ENCODE assay signal across 8 cellular contexts in the genomic region with DNA sequence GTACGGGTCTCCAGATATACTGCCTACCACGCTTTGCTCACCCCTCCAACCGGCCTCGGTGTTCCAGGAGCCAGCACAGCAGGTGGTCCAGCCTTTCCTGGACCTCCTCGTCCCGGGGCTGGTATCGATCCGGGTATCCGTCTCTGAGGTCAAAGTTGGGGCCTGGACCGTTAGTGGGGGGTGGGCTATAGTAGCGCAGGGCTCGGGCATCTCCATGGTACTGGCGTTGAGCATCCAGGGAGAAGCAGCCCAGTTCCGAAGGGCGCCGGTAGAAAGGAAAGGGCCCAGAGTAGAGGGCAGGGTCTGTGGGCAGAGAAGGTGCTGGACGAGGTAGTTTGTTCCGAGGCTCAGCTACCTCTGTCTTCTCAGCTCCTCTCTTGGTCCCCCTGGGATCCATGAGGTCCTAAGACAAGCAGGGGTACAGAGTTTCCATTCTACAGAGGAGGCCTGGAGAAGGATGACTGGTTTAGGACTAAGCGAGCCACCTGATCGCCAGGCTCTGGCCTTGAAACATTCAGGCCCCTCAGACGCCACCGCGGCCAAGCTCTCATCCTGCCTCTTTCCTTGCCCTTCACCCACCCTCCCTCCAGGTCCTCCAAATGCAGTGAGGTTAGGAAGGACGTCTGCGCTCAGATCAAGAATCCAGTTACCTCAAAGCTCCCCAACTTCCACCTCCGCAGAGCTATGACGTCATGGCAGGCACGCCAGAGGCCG. TPM values are rescaled to one million over a fixed set of nuclear protein-coding genes. Genes with fewer than 3 reads are reported as not detected.
DNase-seq lines count a peak whose midpoint lies in the region; ATAC-seq and TF ChIP-seq lines count a peak whose summit lies in the region.

No MANE protein-coding gene starts in this region.

- H4K91ac ChIP-seq in H9 (ENCODE audit: insufficient read length, low read depth, low read length): peak overlapping the region; percentile 2

- peaks cover 8 to 11% of the 10 kb centered on the region in 2 experiments for H3K4me1 Mint-ChIP-seq in H9

- peak overlapping the region; percentile 13 for H4K5ac ChIP-seq in H9 (ENCODE audit: insufficient read length, low read depth, low read length)

- H3K27ac ChIP-seq in H9 (ENCODE audit: insufficient read length, low read depth, low read length) (peak overlapping the region; percentile 16), VCaP (peak overlapping the region; percentile 85), heart left ventricle (peak overlapping the region; percentile 77 to 98 (median 94))

- peaks cover 33 to 62% (median 56%) of the 10 kb centered on the region in 3 experiments; a peak in 6 of 7 replicates for H3K36me3 Mint-ChIP-seq in H9 (ENCODE audit: insufficient read depth in 1 of 3, low read depth in 3 of 3)

- H3K27ac Mint-ChIP-seq in H9: peak overlapping the region; percentile 95 to 100 (median 100)

- H3K4me3 Mint-ChIP-seq in H9: peak overlapping the region; percentile 91 to 97

- peak overlapping the region; percentile 18 for H2BK12ac ChIP-seq in H9 (ENCODE audit: insufficient read length, low read depth, low read length)

- H3K4ac ChIP-seq in H9 (ENCODE audit: low read depth, low read length): 0 out of 2 replicates have a peak overlapping the region, but pooled peaks have one; percentile 3

- H3K27me3 ChIP-seq in H9 (ENCODE audit: insufficient read depth, low read length) (no peaks in the 10 kb centered on the region), heart left ventricle (no peaks in the 10 kb centered on the region)

- H3K79me1 ChIP-seq in H9 (ENCODE audit: insufficient read depth, low read depth, low read length, poor library complexity, severe bottlenecking): no peaks in the 10 kb centered on the region

- no peak overlapping the region for H2AFZ ChIP-seq in H9 (ENCODE audit: low read length)

- H3K56ac ChIP-seq in H9 (ENCODE audit: insufficient read length, low read depth, low read length): no peak overlapping the region

- H3K27me3 Mint-ChIP-seq in H9 (ENCODE audit: low read depth): no peaks in the 10 kb centered on the region; the same call in 1 of the 2 replicates

- H3K23ac ChIP-seq in H9 (ENCODE audit: insufficient read length, low read depth, low read length): no peak overlapping the region

- DNase-seq in H9 (no peak), heart left ventricle (peak in 1 of 5 donors; percentile 15), sciatic nerve (ENCODE audit: low spot score) (peak; percentile 68), H4 (ENCODE audit: low spot score) (no peak), glomerular visceral epithelial cell (ENCODE audit: extremely low spot score) (no peak), NCI-H345 (lab: John Stamatoyannopoulos, UW) (no peak)

- H3K79me2 ChIP-seq in H9 (ENCODE audit: insufficient read depth, low read length): no peaks in the 10 kb centered on the region; the same call in 1 of the 2 replicates

- no peak overlapping the region for H2BK5ac ChIP-seq in H9 (ENCODE audit: insufficient read length, low read length)

- H3K23me2 ChIP-seq in H9 (ENCODE audit: insufficient read length, low read depth, low read length, poor library complexity, severe bottlenecking): peaks cover 6% of the 10 kb centered on the region

- H3K9me3 ChIP-seq in H9 (ENCODE audit: control insufficient read depth, low read depth, low read length) (no peaks in the 10 kb centered on the region), heart left ventricle (no peaks in the 10 kb centered on the region)

- no peak overlapping the region for H3T11ph ChIP-seq in H9 (ENCODE audit: low read length)

- peak overlapping the region; percentile 94 for H3K4me2 ChIP-seq in H9 (ENCODE audit: insufficient read depth, insufficient read length, low read length)

- peaks cover 0 to 7% of the 10 kb centered on the region in 2 experiments; a peak in 2 of 5 replicates for H3K9me3 Mint-ChIP-seq in H9

- TF ChIP-seq CTCF in H9 (conservative IDR thresholded peaks at IDR 0.05): no peak
- no peak for TF ChIP-seq CTCF in VCaP (conservative IDR thresholded peaks at IDR 0.05)
- no peak for TF ChIP-seq CTCF in heart left ventricle (IDR thresholded peaks at IDR 0.05)

- H2BK20ac ChIP-seq in H9 (ENCODE audit: low read depth, low read length, poor library complexity, severe bottlenecking): no peak overlapping the region

- H4K8ac ChIP-seq in H9 (replicated peaks; ENCODE audit: insufficient read length, low read depth, low read length): no peak overlapping the region

- intact Hi-C loops in heart left ventricle (cut with DNase I) (loop anchor here in 1 of 10 donors (1.0 kb wide), 1 partner anchor 12 kb away; a partner anchor contains a TSS), sciatic nerve (cut with DNase I) (no loop called here)

- WGBS in H9 (ENCODE audit: extremely low coverage, insufficient read length, low lambda C conversion rate): no CpG with 5 or more reads among the region's 29 CpGs
- 26 to 31% (median 28%) methylated on average over 26 to 29 of the region's 29 CpGs for WGBS in heart left ventricle, 4 donors

- peak in 1 of 4 donors; percentile 0 for ATAC-seq in heart left ventricle
- peak; percentile 3 for ATAC-seq in sciatic nerve
- ATAC-seq in GM21528 (IDR thresholded peaks at IDR 0.05; ENCODE audit: low FRiP score, unreplicated experiment): no peak

- H3K36me3 ChIP-seq in heart left ventricle: peaks cover 0 to 52% (median 39%) of the 10 kb centered on the region in 9 donors

- no peak overlapping the region for H2BK120ac ChIP-seq in H9 (ENCODE audit: low read depth, low read length, poor library complexity, severe bottlenecking)

- peak overlapping the region; percentile 26; the same call in 1 of the 2 replicates for H3K14ac ChIP-seq in H9 (ENCODE audit: insufficient read depth, low read length)

- H2BK15ac ChIP-seq in H9 (ENCODE audit: low read depth, low read length): no peak overlapping the region

- peak overlapping the region; percentile 56 to 87 (median 70) for H3K4me3 ChIP-seq in heart left ventricle

- H2AK5ac ChIP-seq in H9 (ENCODE audit: insufficient read length, low read length): no peak overlapping the region

- peak overlapping the region; percentile 78 for H3K18ac ChIP-seq in H9 (ENCODE audit: insufficient read length, low read depth, low read length)

- H3K9ac ChIP-seq in H9 (ENCODE audit: extremely low read depth, insufficient read length, low read length): peak overlapping the region; percentile 59

- H3K4me1 ChIP-seq in H9 (ENCODE audit: insufficient read depth, low read length): peaks cover 3% of the 10 kb centered on the region; the same call in 1 of the 2 replicates
- peaks cover 0 to 33% (median 24%) of the 10 kb centered on the region in 12 donors for H3K4me1 ChIP-seq in heart left ventricle

- TF ChIP-seq POLR2A in heart left ventricle (IDR thresholded peaks at IDR 0.05): no peak

- no peaks in the 10 kb centered on the region for H4K20me1 ChIP-seq in H9 (ENCODE audit: control insufficient read depth, insufficient read depth, insufficient read length)

RNA-seq across cellular contexts. Expression of a gene that starts 0.5 kb away (rescaled TPM):
- total RNA-seq in H9 (2021) (21.6 and 22.9 TPM in 2 replicates), heart left ventricle (10 to 100 TPM in 8 of 9 donors, 1 to 10 TPM in 1; 9.4 to 17.8 (median 12.8) TPM), sciatic nerve (23.0 TPM)
- 10 to 100 TPM; 11.3 to 14.3 TPM for polyA plus RNA-seq in heart left ventricle
- 11.0 and 13.5 TPM in 2 replicates for total RNA-seq in H4 (2014; rRNA removed; shearing (Covaris generic))

RNA-seq across cellular contexts. Expression of a gene that starts 10.4 kb away (rescaled TPM):
- total RNA-seq in H9 (2021) (4.3 and 5.1 TPM in 2 replicates), heart left ventricle (100 to 1,000 TPM in 3 of 9 donors, 10 to 100 TPM in 6; 51.6 to 301 (median 82.4) TPM), sciatic nerve (453 TPM)
- 10 to 100 TPM; 34.5 to 34.6 TPM for polyA plus RNA-seq in heart left ventricle
- total RNA-seq in H4 (2014; rRNA removed; shearing (Covaris generic)): 7.2 and 8.5 TPM in 2 replicates

RNA-seq across cellular contexts. Expression of a gene that starts 12.5 kb away (rescaled TPM):
- total RNA-seq in H9 (2021): 78.8 and 86.2 TPM in 2 replicates
- 10 to 100 TPM; 24.5 to 51.8 (median 36.4) TPM for total RNA-seq in heart left ventricle
- polyA plus RNA-seq in heart left ventricle: 10 to 100 TPM; 29.3 to 35.1 TPM
- total RNA-seq in sciatic nerve: 60.0 TPM
- total RNA-seq in H4 (2014; rRNA removed; shearing (Covaris generic)): 21.1 and 23.8 TPM in 2 replicates

RNA-seq across cellular contexts. Expression of a gene that starts 12.7 kb away (rescaled TPM):
- 90.8 and 91.4 TPM in 2 replicates for total RNA-seq in H9 (2021)
- total RNA-seq in heart left ventricle: 10 to 100 TPM; 37.2 to 82.0 (median 46.4) TPM
- 10 to 100 TPM; 35.4 to 82.0 TPM for polyA plus RNA-seq in heart left ventricle
- 55.1 TPM for total RNA-seq in sciatic nerve
- 140 and 141 TPM in 2 replicates for total RNA-seq in H4 (2014; rRNA removed; shearing (Covaris generic))

RNA-seq across cellular contexts. Expression of a gene that starts 25.5 kb away (rescaled TPM):
- total RNA-seq in H9 (2021): 0.31 and 0.39 TPM in 2 replicates
- 100 to 1,000 TPM in 1 of 9 donors, 10 to 100 TPM in 1, 1 to 10 TPM in 7; 3.0 to 151 (median 5.3) TPM for total RNA-seq in heart left ventricle
- 1 to 10 TPM; 3.7 to 5.4 TPM for polyA plus RNA-seq in heart left ventricle
- 72.6 TPM for total RNA-seq in sciatic nerve
- 1.5 and 4.3 TPM in 2 replicates for total RNA-seq in H4 (2014; rRNA removed; shearing (Covaris generic))

Comparison
In these comparisons a context has a peak if more than half of its experiments do, and no peak if none do; other contexts are left out.
1. H3K27ac ChIP-seq: peak in every context shown above with its lines; median percentile 94 in heart left ventricle; 85 in VCaP; 16 in H9.